In the genomic region with DNA sequence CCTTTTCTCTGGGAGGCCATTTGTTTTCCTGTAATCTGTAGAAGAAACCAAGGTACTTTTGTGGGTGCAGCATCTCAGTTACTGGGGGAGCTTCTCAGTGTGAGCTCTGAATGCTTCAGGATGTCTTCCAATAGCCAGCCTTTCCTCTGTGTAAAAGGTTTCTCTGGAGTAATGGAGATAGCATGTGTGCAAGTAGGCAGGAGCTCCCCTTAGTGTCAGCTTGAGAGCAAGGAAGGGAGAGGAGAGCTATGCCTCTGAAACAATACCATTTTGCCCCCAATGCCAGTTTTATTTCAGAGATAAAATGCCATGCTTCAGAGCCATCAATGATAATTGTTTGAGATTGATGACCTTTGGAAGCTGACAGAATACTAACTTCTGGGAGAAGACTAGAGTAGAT, we compare ENCODE assay signal across 11 cellular contexts.
A peak's percentile ranks its signal among the peaks of the same experiment; 100 is the strongest.
DNase-seq lines count a peak whose midpoint lies in the region; FAIRE-seq and TF ChIP-seq lines count a peak whose summit lies in the region.
"Had no signal": no experiment of that assay in that cellular context is flagged by ENCODE, and none has a peak within 500 bp of the region (broad histone marks: within the 10 kb centered on the region; RNA-seq: fewer than 3 reads in every experiment).

No MANE protein-coding gene starts in this region.

- H2AFZ ChIP-seq in H1 (ENCODE audit: low read length) (no peak overlapping the region), mesenchymal stem cell (ENCODE audit: low read depth, low read length) (no peak overlapping the region)

- H4K91ac ChIP-seq in H1 (replicated peaks; ENCODE audit: insufficient read length, low read length): no peak overlapping the region
- no peak overlapping the region for H4K91ac ChIP-seq in mesenchymal stem cell (ENCODE audit: low read length)

- FAIRE-seq in H1 (lab: Jason Lieb, UNC): no peak

- DNase-seq in M059J (ENCODE audit: low read depth) (peak; percentile 72), H1 (ENCODE audit: low read depth in 1 of 2, low spot score in 2 of 2) (no peak), mesenchymal stem cell (no peak), germinal center (ENCODE audit: low spot score) (no peak), SIG-M5 (lab: John Stamatoyannopoulos, UW) (no peak), NOMO-1 (lab: John Stamatoyannopoulos, UW; ENCODE audit: unreplicated experiment in 2 of 2) (no peak)
- DNase-seq in central memory CD4-positive, alpha-beta T cell: no peak
- DNase-seq: activated CD8-positive, alpha-beta memory T cell treated with anti-CD3 and anti-CD28 coated beads, Interleukin-2, amount 50 U/mL, for 48 hours; effector memory CD8-positive, alpha-beta T cell had no signal

- H2BK120ac ChIP-seq in H1 (replicated peaks; ENCODE audit: low read depth, low read length) (no peak overlapping the region), mesenchymal stem cell (ENCODE audit: low read depth, low read length) (no peak overlapping the region)

- H3K4me3 ChIP-seq in H1 (ENCODE audit: extremely low read depth in 1 of 4, insufficient read depth in 2 of 4, low read depth in 3 of 4, low read length in 4 of 4): no peak overlapping the region
- H3K4me3 ChIP-seq in mesenchymal stem cell (ENCODE audit: insufficient read depth in 1 of 2, low read depth in 1 of 2, low read length in 2 of 2): peak overlapping the region in 1 of 2 experiments; percentile 52
- H3K4me3 ChIP-seq: SJSA1 had no signal

- no peaks in the 10 kb centered on the region for H4K20me1 ChIP-seq in H1 (replicated peaks in 1 of 2; ENCODE audit: control insufficient read depth in 1 of 2, insufficient read depth in 2 of 2, low read length in 2 of 2)

- no peak overlapping the region for H3K23ac ChIP-seq in H1 (ENCODE audit: insufficient read length)
- no peak overlapping the region for H3K23ac ChIP-seq in mesenchymal stem cell (ENCODE audit: low read length in 2 of 2)

- H4K8ac ChIP-seq in H1 (ENCODE audit: extremely low read depth, insufficient read depth, low read length) (no peak overlapping the region), mesenchymal stem cell (ENCODE audit: low read length) (no peak overlapping the region)

- CTCF ChIA-PET in H1 (lab: Charles Lee; ENCODE audit: partially characterized antibody): interaction anchor here (0.7 to 3.1 kb wide), 20 partner anchors 10 to 299 kb away, joined by 3 to 17 read pairs (median 3); no protein-coding TSS in a partner anchor

- no peak overlapping the region for H3K18ac ChIP-seq in H1 (ENCODE audit: extremely low read depth, low read length)
- H3K18ac ChIP-seq in mesenchymal stem cell (ENCODE audit: low read depth in 1 of 2, low read length in 2 of 2): no peak overlapping the region

- H3K14ac ChIP-seq in H1 (ENCODE audit: insufficient read length) (no peak overlapping the region), mesenchymal stem cell (ENCODE audit: low read length in 2 of 2) (no peak overlapping the region)

- no peak overlapping the region for H2BK15ac ChIP-seq in H1 (ENCODE audit: low read length)
- no peak overlapping the region for H2BK15ac ChIP-seq in mesenchymal stem cell (ENCODE audit: low read depth, poor library complexity, severe bottlenecking)

- TF ChIP-seq RAD21 in H1 (IDR thresholded peaks at IDR 0.05 in 1 of 2, conservative IDR thresholded peaks at IDR 0.05 in 1 of 2; ENCODE audit: low read depth in 2 of 2, low read length in 2 of 2): peak; percentile 53 to 63

- no peak for TF ChIP-seq EP300 in H1 (IDR thresholded peaks at IDR 0.05; ENCODE audit: borderline replicate concordance in 1 of 2, low read depth in 2 of 2, low read length in 2 of 2)

- H3K9me3 ChIP-seq in H1 (ENCODE audit: insufficient read depth in 2 of 2, low read depth in 1 of 2, low read length in 1 of 2) (no peaks in the 10 kb centered on the region), mesenchymal stem cell (ENCODE audit: control insufficient read depth, low read length) (no peaks in the 10 kb centered on the region)
- H3K9me3 ChIP-seq: SJSA1 had no signal

- H3K9ac ChIP-seq in H1 (replicated peaks in 1 of 4; ENCODE audit: extremely low read depth in 1 of 4, low read depth in 3 of 4, low read length in 3 of 4): no peak overlapping the region
- H3K9ac ChIP-seq in mesenchymal stem cell (ENCODE audit: low read length): peak overlapping the region; percentile 74

- no peaks in the 10 kb centered on the region for H3K23me2 ChIP-seq in H1 (ENCODE audit: low read depth, low read length)

- H3K27ac ChIP-seq in 22Rv1: peak overlapping the region; percentile 24; the same call in 1 of the 2 replicates
- H3K27ac ChIP-seq in H1 (ENCODE audit: low read depth, low read length): no peak overlapping the region
- H3K27ac ChIP-seq in mesenchymal stem cell (ENCODE audit: low read length, poor library complexity, severe bottlenecking): no peak overlapping the region
- H3K27ac ChIP-seq: SJSA1 had no signal

- no peak for TF ChIP-seq POLR2A in H1 (IDR thresholded peaks at IDR 0.05; ENCODE audit: control extremely low read depth in 1 of 2, low read depth in 2 of 2, low read length in 2 of 2)

- H3K27me3 ChIP-seq in H1 (replicated peaks in 1 of 4; ENCODE audit: control insufficient read depth in 3 of 4, extremely low read depth in 1 of 4, insufficient read depth in 3 of 4, low read length in 3 of 4) (no peaks in the 10 kb centered on the region), mesenchymal stem cell (ENCODE audit: control insufficient read depth in 1 of 2, insufficient read depth in 1 of 2, low read length in 2 of 2) (no peaks in the 10 kb centered on the region)
- H3K27me3 ChIP-seq: SJSA1 had no signal

- H2BK12ac ChIP-seq in H1 (ENCODE audit: low read depth, low read length) (no peak overlapping the region), mesenchymal stem cell (ENCODE audit: low read length in 2 of 2) (no peak overlapping the region)

- no peak overlapping the region for H2BK5ac ChIP-seq in H1 (ENCODE audit: low read depth, low read length)
- H2BK5ac ChIP-seq in mesenchymal stem cell (ENCODE audit: low read depth, low read length, poor library complexity, severe bottlenecking): no peak overlapping the region

- peaks cover 0 to 7% (median 2%) of the 10 kb centered on the region in 4 experiments; a peak in 4 of 7 replicates for H3K4me1 ChIP-seq in H1 (replicated peaks in 1 of 4; ENCODE audit: control insufficient read depth in 3 of 4, insufficient read depth in 4 of 4, low read length in 3 of 4)
- peaks cover 2% of the 10 kb centered on the region for H3K4me1 ChIP-seq in mesenchymal stem cell (ENCODE audit: control insufficient read depth, insufficient read depth, low read depth, low read length)

- H3K4ac ChIP-seq in H1 (replicated peaks; ENCODE audit: insufficient read length, low read depth, low read length) (no peak overlapping the region), mesenchymal stem cell (ENCODE audit: low read depth in 1 of 2, low read length in 2 of 2) (no peak overlapping the region)

- POLR2A ChIA-PET in H1 (lab: Charles Lee; ENCODE audit: partially characterized antibody): interaction anchor here (1.1 to 1.3 kb wide), 2 partner anchors 230 to 233 kb away, joined by 3 to 5 read pairs; partner anchors contain the start of gene SOCS2

- no peak overlapping the region for H3K56ac ChIP-seq in H1 (replicated peaks; ENCODE audit: insufficient read length, low read depth, low read length)

- no peak overlapping the region for H2AK5ac ChIP-seq in H1 (ENCODE audit: low read depth, low read length)
- no peak overlapping the region for H2AK5ac ChIP-seq in mesenchymal stem cell (ENCODE audit: low read length, severe bottlenecking)

- TF ChIP-seq CTCF in 22Rv1 (IDR thresholded peaks at IDR 0.05) (no peak), H1 (IDR thresholded peaks at IDR 0.05; ENCODE audit: control extremely low read depth in 1 of 3, insufficient read depth in 1 of 3, low read depth in 1 of 3, low read length in 3 of 3) (peak in 2 of 3 experiments; percentile 5 to 30; a peak in 2 of 4 replicates)

- no peaks in the 10 kb centered on the region for H3K79me2 ChIP-seq in H1 (ENCODE audit: control insufficient read depth in 1 of 2, insufficient read depth in 2 of 2, low read length in 2 of 2)

- H3K79me1 ChIP-seq in H1 (ENCODE audit: low read depth, low read length) (no peaks in the 10 kb centered on the region), mesenchymal stem cell (replicated peaks; ENCODE audit: low read length, poor library complexity, severe bottlenecking) (peaks cover 4% of the 10 kb centered on the region)

- H2BK20ac ChIP-seq in H1 (ENCODE audit: low read length): no peak overlapping the region

- H3K4me2 ChIP-seq in H1 (ENCODE audit: insufficient read depth in 1 of 2, low read depth in 2 of 2, low read length in 2 of 2) (no peak overlapping the region), mesenchymal stem cell (ENCODE audit: low read length, poor library complexity, severe bottlenecking) (no peak overlapping the region)

- H4K5ac ChIP-seq in H1 (ENCODE audit: insufficient read length, low read depth, low read length): no peak overlapping the region

- H3K36me3 ChIP-seq in H1 (ENCODE audit: control insufficient read depth in 2 of 4, insufficient read depth in 4 of 4, low read length in 3 of 4) (no peaks in the 10 kb centered on the region), mesenchymal stem cell (ENCODE audit: control insufficient read depth in 1 of 2, insufficient read depth in 2 of 2, low read depth in 1 of 2, low read length in 2 of 2) (no peaks in the 10 kb centered on the region)
- H3K36me3 ChIP-seq: SJSA1 had no signal

TF ChIP-seq in H1, 55 proteins besides CTCF, POLR2A, EP300 and RAD21:
- TF ChIP-seq PHF8 (conservative IDR thresholded peaks at IDR 0.05; ENCODE audit: low read depth, low read length): no peak
- TF ChIP-seq RFX5 (IDR thresholded peaks at IDR 0.05; ENCODE audit: borderline replicate concordance, low read depth, low read length): no peak
TF ChIP-seq in H1: peak in this region for 0.
